Comparison of ENCODE assay signal across 9 cellular contexts in genomic region chr17:2594657-2595085, GRCh38. TPM values are rescaled to one million over a fixed set of nuclear protein-coding genes. Genes with fewer than 3 reads are reported as not detected.
A peak's percentile ranks its signal among the peaks of the same experiment; 100 is the strongest.
DNase-seq lines count a peak whose midpoint lies in the region; ATAC-seq, FAIRE-seq and TF ChIP-seq lines count a peak whose summit lies in the region.
"Had no signal": no experiment of that assay in that cellular context is flagged by ENCODE, and none has a peak within 500 bp of the region (broad histone marks: within the 10 kb centered on the region; RNA-seq: fewer than 3 reads in every experiment).

No MANE protein-coding gene starts in this region.

- peaks cover 14% of the 10 kb centered on the region for H3K36me3 Mint-ChIP-seq in activated CD8-positive, alpha-beta T cell treated with anti-CD3 and anti-CD28 coated beads for 36 hours (ENCODE audit: low read depth)
- no peaks in the 10 kb centered on the region for H3K36me3 Mint-ChIP-seq in glutamatergic neuron (ENCODE audit: unreplicated experiment)

- H3K9me3 Mint-ChIP-seq in activated CD8-positive, alpha-beta T cell treated with anti-CD3 and anti-CD28 coated beads for 36 hours: no peaks in the 10 kb centered on the region
- H3K9me3 Mint-ChIP-seq in glutamatergic neuron (ENCODE audit: unreplicated experiment): peaks cover 6% of the 10 kb centered on the region

- WGBS in small intestine, 3 donors: 0% methylated on average over 12 of the region's 12 CpGs

- peak overlapping the region; percentile 80 for H3K4me3 Mint-ChIP-seq in activated CD8-positive, alpha-beta T cell treated with anti-CD3 and anti-CD28 coated beads for 36 hours
- peak overlapping the region; percentile 97 for H3K4me3 Mint-ChIP-seq in glutamatergic neuron (ENCODE audit: unreplicated experiment)

- H3K4me1 Mint-ChIP-seq in activated CD8-positive, alpha-beta T cell treated with anti-CD3 and anti-CD28 coated beads for 36 hours (ENCODE audit: low read depth): peaks cover 37% of the 10 kb centered on the region
- H3K4me1 Mint-ChIP-seq in glutamatergic neuron (ENCODE audit: low read depth, unreplicated experiment): peaks cover 10% of the 10 kb centered on the region

- H3K36me3 ChIP-seq in small intestine (ENCODE audit: control insufficient read depth in 2 of 2, insufficient read depth in 2 of 2, low read length in 2 of 2): no peaks in the 10 kb centered on the region

- POLR2A ChIA-PET in activated CD8-positive, alpha-beta T cell treated with anti-CD3 and anti-CD28 coated beads for 36 hours (lab: Charles Lee): interaction anchor here (0.6 to 2.0 kb wide), 6 partner anchors 14 to 179 kb away, joined by 3 to 6 read pairs (median 4); partner anchors contain the start of gene METTL16

- no peak for FAIRE-seq in small intestine (lab: Jason Lieb, UNC)
- FAIRE-seq: frontal cortex had no signal

- no peak for ATAC-seq in activated CD8-positive, alpha-beta T cell treated with anti-CD3 and anti-CD28 coated beads for 36 hours
- ATAC-seq in HG03460 (IDR thresholded peaks at IDR 0.05; ENCODE audit: unreplicated experiment) (no peak), left colon (no peak)

- no peaks in the 10 kb centered on the region for H3K9me3 ChIP-seq in small intestine (ENCODE audit: control insufficient read depth, low read depth)

- H3K4me1 ChIP-seq in small intestine (ENCODE audit: control insufficient read depth in 2 of 2, insufficient read depth in 1 of 2, low read depth in 1 of 2, low read length in 1 of 2): no peaks in the 10 kb centered on the region

- H3K27me3 ChIP-seq in small intestine (ENCODE audit: control insufficient read depth in 2 of 2, insufficient read depth in 2 of 2, low read length in 2 of 2): no peaks in the 10 kb centered on the region

- intact Hi-C loops in activated CD8-positive, alpha-beta T cell treated with anti-CD3 and anti-CD28 coated beads for 36 hours (cut with micrococcal nuclease): no loop called here
- intact Hi-C loops in left colon (cut with DNase I, micrococcal nuclease): loop anchor here in 1 of 2 donors (10.0 kb wide), 1 partner anchor 80 kb away; no protein-coding TSS in a partner anchor

- H3K27me3 Mint-ChIP-seq in activated CD8-positive, alpha-beta T cell treated with anti-CD3 and anti-CD28 coated beads for 36 hours: no peaks in the 10 kb centered on the region
- H3K27me3 Mint-ChIP-seq in glutamatergic neuron (ENCODE audit: unreplicated experiment): peaks cover 8% of the 10 kb centered on the region

- peak overlapping the region; percentile 87 to 93 for H3K4me3 ChIP-seq in small intestine (ENCODE audit: low read depth in 1 of 2, low read length in 2 of 2)

- H3K27ac ChIP-seq in small intestine (ENCODE audit: low read depth in 1 of 2, low read length in 1 of 2): peak overlapping the region; percentile 89 to 100

- CTCF ChIA-PET in activated CD8-positive, alpha-beta T cell treated with anti-CD3 and anti-CD28 coated beads for 36 hours (lab: Charles Lee): interaction anchor here (1.9 kb wide), 1 partner anchor 179 kb away, joined by 5 read pairs; no protein-coding TSS in a partner anchor

- H3K27ac Mint-ChIP-seq in activated CD8-positive, alpha-beta T cell treated with anti-CD3 and anti-CD28 coated beads for 36 hours: peak overlapping the region; percentile 89
- H3K27ac Mint-ChIP-seq in glutamatergic neuron (ENCODE audit: unreplicated experiment): peak overlapping the region; percentile 98

- peak; percentile 5 for DNase-seq in activated effector memory CD4-positive, alpha-beta T cell treated with Interleukin-2 at 50 U/mL for 16 hours
- no peak for DNase-seq in activated effector memory CD4-positive, alpha-beta T cell treated with anti-CD3 and anti-CD28 coated beads, Interleukin-2, amount 50 U/mL, for 16 hours
- DNase-seq in activated CD8-positive, alpha-beta T cell treated with anti-CD3 and anti-CD28 coated beads for 36 hours: peak; percentile 40
- DNase-seq in glutamatergic neuron (no peak), small intestine (peak; percentile 25), NCI-H128 (lab: John Stamatoyannopoulos, UW; ENCODE audit: unreplicated experiment) (no peak), left colon (no peak)

- no peak for TF ChIP-seq CTCF in activated CD8-positive, alpha-beta T cell treated with anti-CD3 and anti-CD28 coated beads for 36 hours (IDR thresholded peaks at IDR 0.05)
- no peak for TF ChIP-seq CTCF in glutamatergic neuron (IDR thresholded peaks at IDR 0.05; ENCODE audit: partially characterized antibody, unreplicated experiment)

RNA-seq across cellular contexts. Expression of gene PAFAH1B1, which starts 1.2 kb away (rescaled TPM):
- 100 to 1,000 TPM; 159 to 168 TPM for total RNA-seq in activated CD8-positive, alpha-beta T cell treated with anti-CD3 and anti-CD28 coated beads for 36 hours
- total RNA-seq in glutamatergic neuron (ENCODE audit: unreplicated experiment) (296 TPM), left colon (100 to 1,000 TPM; 117 to 120 TPM)
- polyA plus RNA-seq in small intestine: 10 to 100 TPM; 40.2 to 58.4 (median 42.2) TPM

Comparison
In these comparisons a context has a peak if more than half of its experiments do, and no peak if none do; other contexts are left out.
1. DNase-seq: peak in activated effector memory CD4-positive, alpha-beta T cell treated with Interleukin-2 at 50 U/mL for 16 hours (single experiment), activated CD8-positive, alpha-beta T cell treated with anti-CD3 and anti-CD28 coated beads for 36 hours (single experiment) and small intestine (single experiment); none in activated effector memory CD4-positive, alpha-beta T cell treated with anti-CD3 and anti-CD28 coated beads, Interleukin-2, amount 50 U/mL, for 16 hours (single experiment), glutamatergic neuron (single experiment), NCI-H128 (single experiment) and left colon (0 of 2).